22 cellular contexts compared by ENCODE assay signal in the genomic region with DNA sequence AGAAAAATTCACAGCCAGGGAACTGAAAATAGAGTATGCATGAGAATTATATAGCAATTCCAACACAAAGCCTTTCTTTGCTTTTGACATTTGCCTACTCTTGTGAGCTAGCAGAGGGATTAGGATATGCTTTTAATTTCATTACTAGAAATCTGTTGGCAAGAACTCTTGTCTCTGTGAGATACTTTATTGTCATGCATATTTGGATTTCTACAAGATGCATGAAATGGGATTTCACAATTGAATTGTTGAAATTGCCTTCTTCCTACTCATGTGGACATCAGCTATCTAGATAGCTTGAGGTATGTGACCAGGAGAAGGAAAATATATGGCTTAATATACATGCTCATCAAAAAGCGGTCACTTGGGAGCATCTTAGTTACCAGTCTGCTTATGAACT.
DNase-seq lines count a peak whose midpoint lies in the region; ATAC-seq and TF ChIP-seq lines count a peak whose summit lies in the region.
"Had no signal": no experiment of that assay in that cellular context is flagged by ENCODE, and none has a peak within 500 bp of the region (broad histone marks: within the 10 kb centered on the region; RNA-seq: fewer than 3 reads in every experiment).

No MANE protein-coding gene starts in this region.

- no peak for DNase-seq in heart left ventricle
- DNase-seq in cardiac septum (ENCODE audit: low spot score), result no peak
- peak; percentile 61 for DNase-seq in adipocyte (ENCODE audit: low read depth)
- DNase-seq in smooth muscle cell (lab: John Stamatoyannopoulos, UW; ENCODE audit: unreplicated experiment), result no peak
- DNase-seq in dedifferentiated amniotic fluid mesenchymal stem cell (ENCODE audit: extremely low spot score), result no peak
- no peak for DNase-seq in COLO668 (lab: John Stamatoyannopoulos, UW; ENCODE audit: unreplicated experiment)
- DNase-seq in foreskin keratinocyte, result no peak
- DNase-seq: 8988T; activated CD4-positive, alpha-beta T cell treated with anti-CD3 and anti-CD28 coated beads, Interleukin-2, amount 50 U/mL, for 48 hours; activated CD8-positive, alpha-beta memory T cell treated with anti-CD3 and anti-CD28 coated beads, Interleukin-2, amount 50 U/mL, for 4 hours; activated naive CD4-positive, alpha-beta T cell treated with anti-CD3 and anti-CD28 coated beads, Interleukin-2, amount 50 U/mL, for 16 hours; CD8-positive, alpha-beta memory T cell; DMS53; H9; IMR-90; NCI-H1694 treated with DMSO at 0.1 percent for 48 hours; NCI-H526; NK-92 treated with Interleukin-12 subunit alpha and Interleukin-12 subunit beta, amount 100 ng/mL, for 24 hours; occipital lobe; SIG-M5; tibial artery had no signal

- H3K27ac ChIP-seq in heart left ventricle, result peak overlapping the region; percentile 33 to 94 (median 88)
- peak overlapping the region; percentile 8 to 87 (median 83) for H3K27ac ChIP-seq in gastroesophageal sphincter
- H3K27ac ChIP-seq in smooth muscle cell (ENCODE audit: low read depth), result no peak overlapping the region
- no peak overlapping the region for H3K27ac ChIP-seq in foreskin keratinocyte
- H3K27ac ChIP-seq: tibial artery had no signal

- no peak for TF ChIP-seq EP300 in gastroesophageal sphincter (IDR thresholded peaks at IDR 0.05)

- peaks cover 12% of the 10 kb centered on the region for H3F3A ChIP-seq in smooth muscle cell (ENCODE audit: low read depth)

- H3K9ac ChIP-seq in adipocyte (ENCODE audit: low read length) (no peak overlapping the region), smooth muscle cell (ENCODE audit: low read depth) (no peak overlapping the region)

- intact Hi-C loops in heart left ventricle (cut with DNase I) (loop anchor here in 4 of 10 donors (2.0 to 5.0 kb wide), 3 partner anchors 35 to 43 kb away; no protein-coding TSS in a partner anchor), cardiac septum (cut with DNase I) (no loop called here)

- peak overlapping the region; percentile 33 to 71 (median 55) for H3K4me3 ChIP-seq in heart left ventricle
- peak overlapping the region; percentile 76 for H3K4me3 ChIP-seq in adipocyte (ENCODE audit: low read length)
- peak overlapping the region; percentile 40 to 58 for H3K4me3 ChIP-seq in gastroesophageal sphincter
- H3K4me3 ChIP-seq in smooth muscle cell, result peak overlapping the region; percentile 57

- no peak overlapping the region for H2AFZ ChIP-seq in smooth muscle cell (ENCODE audit: low read depth)

- H3K4me2 ChIP-seq in smooth muscle cell, result peak overlapping the region; percentile 91

- TF ChIP-seq POLR2A in heart left ventricle (IDR thresholded peaks at IDR 0.05), result no peak
- TF ChIP-seq POLR2A in gastroesophageal sphincter (IDR thresholded peaks at IDR 0.05), result no peak

- H3K27me3 ChIP-seq in heart left ventricle (peaks cover 0 to 30% (median 5%) of the 10 kb centered on the region in 9 donors), adipocyte (replicated peaks; ENCODE audit: control insufficient read depth, insufficient read depth, low read length) (peaks cover 4% of the 10 kb centered on the region), gastroesophageal sphincter (peaks cover 11% of the 10 kb centered on the region), smooth muscle cell (ENCODE audit: low read depth) (peaks cover 44% of the 10 kb centered on the region), foreskin keratinocyte (peaks cover 47% of the 10 kb centered on the region)

- WGBS in heart left ventricle, 4 donors, result 52 to 77% (median 62%) methylated on average over 1 of the region's 1 CpG
- WGBS in gastroesophageal sphincter (ENCODE audit: low coverage in 1 of 2), 2 donors, result 91 to 100% methylated on average over 1 of the region's 1 CpG
- WGBS in smooth muscle cell (ENCODE audit: low lambda C conversion rate), result 88% methylated on average over 1 of the region's 1 CpG

- no peak for TF ChIP-seq CTCF in heart left ventricle (IDR thresholded peaks at IDR 0.05)
- no peak for TF ChIP-seq CTCF in gastroesophageal sphincter (IDR thresholded peaks at IDR 0.05)
- TF ChIP-seq CTCF in smooth muscle cell (IDR thresholded peaks at IDR 0.05; ENCODE audit: borderline replicate concordance, insufficient read depth, poor library complexity, severe bottlenecking), result no peak
- no peak for TF ChIP-seq CTCF in foreskin keratinocyte (conservative IDR thresholded peaks at IDR 0.05)

- peaks cover 0 to 34% (median 5%) of the 10 kb centered on the region in 12 donors for H3K4me1 ChIP-seq in heart left ventricle
- peaks cover 23% of the 10 kb centered on the region for H3K4me1 ChIP-seq in adipocyte (ENCODE audit: control insufficient read depth, insufficient read depth, low read length)
- H3K4me1 ChIP-seq in gastroesophageal sphincter, result peaks cover 2 to 48% (median 5%) of the 10 kb centered on the region in 3 donors
- peaks cover 5% of the 10 kb centered on the region for H3K4me1 ChIP-seq in smooth muscle cell (ENCODE audit: low read depth)
- no peaks in the 10 kb centered on the region for H3K4me1 ChIP-seq in foreskin keratinocyte

- no peak for ATAC-seq in heart left ventricle
- no peak for ATAC-seq in gastroesophageal sphincter
- no peak for ATAC-seq in foreskin keratinocyte

- H3K9me3 ChIP-seq in heart left ventricle (no peaks in the 10 kb centered on the region), adipocyte (ENCODE audit: control insufficient read depth, low read length) (no peaks in the 10 kb centered on the region), gastroesophageal sphincter (no peaks in the 10 kb centered on the region), smooth muscle cell (replicated peaks; ENCODE audit: low read depth) (no peaks in the 10 kb centered on the region)
- H3K9me3 ChIP-seq: tibial artery had no signal

- H3K36me3 ChIP-seq in heart left ventricle (no peaks in the 10 kb centered on the region), adipocyte (ENCODE audit: control insufficient read depth, insufficient read depth, low read length, severe bottlenecking) (no peaks in the 10 kb centered on the region), gastroesophageal sphincter (no peaks in the 10 kb centered on the region), smooth muscle cell (ENCODE audit: low read depth) (no peaks in the 10 kb centered on the region)
- H3K36me3 ChIP-seq: tibial artery had no signal

- no peaks in the 10 kb centered on the region for H3K79me2 ChIP-seq in smooth muscle cell (ENCODE audit: low read depth)

- H4K20me1 ChIP-seq in smooth muscle cell (ENCODE audit: low read depth), result no peaks in the 10 kb centered on the region

Comparison
In these comparisons a context has a peak if more than half of its experiments do, and no peak if none do; other contexts are left out.
1. H3K27ac ChIP-seq: peak in heart left ventricle (12 of 12) and gastroesophageal sphincter (4 of 4); none in smooth muscle cell (single experiment) and foreskin keratinocyte (single experiment).
2. Peak in every context shown above with its lines, with median percentiles within 50 percentile points of each other: H3K4me3 ChIP-seq.